ENCODE assay signal across 8 cellular contexts in genomic region chr1:13813398-13814012, GRCh38.
A peak's percentile ranks its signal among the peaks of the same experiment; 100 is the strongest.
DNase-seq lines count a peak whose midpoint lies in the region; ATAC-seq, FAIRE-seq and TF ChIP-seq lines count a peak whose summit lies in the region.

No MANE protein-coding gene starts in this region.

- H3K4me1 ChIP-seq in HEK293 (ENCODE audit: control insufficient read depth, insufficient read depth, low read length), result no peaks in the 10 kb centered on the region
- H3K4me1 ChIP-seq in effector memory CD4-positive, alpha-beta T cell (ENCODE audit: control insufficient read depth, insufficient read depth, low read length, poor library complexity, severe bottlenecking), result no peaks in the 10 kb centered on the region

- peak; percentile 85 for DNase-seq in activated CD4-positive, alpha-beta T cell treated with anti-CD3 and anti-CD28 coated beads, Interleukin-2, amount 10 ng/mL, durations not matched to agents 24 days and 14 days
- DNase-seq in effector memory CD4-positive, alpha-beta T cell, result peak; percentile 20 to 37 (median 22)
- DNase-seq in osteocyte (ENCODE audit: extremely low spot score, unreplicated experiment), result no peak
- no peak for DNase-seq in DMS53 (lab: John Stamatoyannopoulos, UW)
- no peak for DNase-seq in HTR-8/SVneo (ENCODE audit: insufficient read length, low spot score)
- no peak for DNase-seq in NCI-H1417 (lab: John Stamatoyannopoulos, UW)

- H3K9me3 ChIP-seq in HEK293 (ENCODE audit: control insufficient read depth, insufficient read depth, low read depth, low read length), result no peaks in the 10 kb centered on the region
- no peaks in the 10 kb centered on the region for H3K9me3 ChIP-seq in effector memory CD4-positive, alpha-beta T cell (ENCODE audit: control insufficient read depth, low read length)

- POLR2A ChIA-PET in HEK293 (lab: Yijun Ruan, JAX), result no interaction called here

- TF ChIP-seq CTCF in HEK293 (tag by site-specific recombination; IDR thresholded peaks at IDR 0.05) (peak; percentile 60), osteocyte (IDR thresholded peaks at IDR 0.05) (peak; percentile 62)

- H3K27ac Mint-ChIP-seq in activated CD4-positive, alpha-beta T cell treated with anti-CD3 and anti-CD28 coated beads, Interleukin-2, amount 10 ng/mL, durations not matched to agents 24 days and 14 days, result no peak overlapping the region
- H3K27ac Mint-ChIP-seq in osteocyte (ENCODE audit: unreplicated experiment), result no peak overlapping the region

- H3K27me3 ChIP-seq in effector memory CD4-positive, alpha-beta T cell (replicated peaks; ENCODE audit: control insufficient read depth, insufficient read depth, low read length, poor library complexity, severe bottlenecking), result no peaks in the 10 kb centered on the region

- no peaks in the 10 kb centered on the region for H3K36me3 ChIP-seq in HEK293 (ENCODE audit: control insufficient read depth in 2 of 2, insufficient read depth in 1 of 2, low read length in 2 of 2)
- H3K36me3 ChIP-seq in effector memory CD4-positive, alpha-beta T cell (ENCODE audit: control insufficient read depth, insufficient read depth, low read length), result no peaks in the 10 kb centered on the region

- intact Hi-C loops in activated CD4-positive, alpha-beta T cell treated with anti-CD3 and anti-CD28 coated beads, Interleukin-2, amount 10 ng/mL, durations not matched to agents 24 days and 14 days (cut with micrococcal nuclease), result no loop called here

- no peaks in the 10 kb centered on the region for H3K27me3 Mint-ChIP-seq in activated CD4-positive, alpha-beta T cell treated with anti-CD3 and anti-CD28 coated beads, Interleukin-2, amount 10 ng/mL, durations not matched to agents 24 days and 14 days
- H3K27me3 Mint-ChIP-seq in osteocyte (ENCODE audit: unreplicated experiment), result no peaks in the 10 kb centered on the region

- H3K36me3 Mint-ChIP-seq in activated CD4-positive, alpha-beta T cell treated with anti-CD3 and anti-CD28 coated beads, Interleukin-2, amount 10 ng/mL, durations not matched to agents 24 days and 14 days (ENCODE audit: low read depth), result no peaks in the 10 kb centered on the region
- H3K36me3 Mint-ChIP-seq in osteocyte (ENCODE audit: unreplicated experiment), result peaks cover 1% of the 10 kb centered on the region

- H3K4me3 Mint-ChIP-seq in activated CD4-positive, alpha-beta T cell treated with anti-CD3 and anti-CD28 coated beads, Interleukin-2, amount 10 ng/mL, durations not matched to agents 24 days and 14 days, result no peak overlapping the region
- H3K4me3 Mint-ChIP-seq in osteocyte (ENCODE audit: unreplicated experiment), result no peak overlapping the region

- CTCF ChIA-PET in HEK293 (lab: Yijun Ruan, JAX), result interaction anchor here (0.7 to 2.7 kb wide), 13 partner anchors 9 to 213 kb away, joined by 3 to 13 read pairs (median 4); no protein-coding TSS in a partner anchor

- no peak for ATAC-seq in HG03432 (IDR thresholded peaks at IDR 0.05; ENCODE audit: unreplicated experiment)

- peaks cover 2% of the 10 kb centered on the region for H3K4me1 Mint-ChIP-seq in activated CD4-positive, alpha-beta T cell treated with anti-CD3 and anti-CD28 coated beads, Interleukin-2, amount 10 ng/mL, durations not matched to agents 24 days and 14 days
- H3K4me1 Mint-ChIP-seq in osteocyte (ENCODE audit: unreplicated experiment), result no peaks in the 10 kb centered on the region

- no peak for FAIRE-seq in HTR-8/SVneo (lab: Jason Lieb, UNC)

- H3K27ac ChIP-seq in HEK293 (ENCODE audit: extremely low read depth, low read depth, low read length), result no peak overlapping the region
- no peak overlapping the region for H3K27ac ChIP-seq in effector memory CD4-positive, alpha-beta T cell (ENCODE audit: insufficient read depth, low read length, poor library complexity, severe bottlenecking)

- H3K9me3 Mint-ChIP-seq in activated CD4-positive, alpha-beta T cell treated with anti-CD3 and anti-CD28 coated beads, Interleukin-2, amount 10 ng/mL, durations not matched to agents 24 days and 14 days, result no peaks in the 10 kb centered on the region
- no peaks in the 10 kb centered on the region for H3K9me3 Mint-ChIP-seq in osteocyte (ENCODE audit: unreplicated experiment)

- H3K4me3 ChIP-seq in HEK293 (ENCODE audit: low read depth, low read length), result no peak overlapping the region
- H3K4me3 ChIP-seq in effector memory CD4-positive, alpha-beta T cell (ENCODE audit: insufficient read depth, low read depth, low read length, poor library complexity, severe bottlenecking), result no peak overlapping the region

TF ChIP-seq in HEK293, 187 proteins besides CTCF, POLR2A, EP300 and RAD21:
- TF ChIP-seq ZNF140 (tag by site-specific recombination; IDR thresholded peaks at IDR 0.05) (no peak), ZNF138 (tag by site-specific recombination; IDR thresholded peaks at IDR 0.05; ENCODE audit: borderline replicate concordance) (no peak), ZSCAN18 (tag by site-specific recombination; IDR thresholded peaks at IDR 0.05) (no peak), ZNF248 (tag by site-specific recombination; IDR thresholded peaks at IDR 0.05) (no peak), ZSCAN16 (tag by site-specific recombination; IDR thresholded peaks at IDR 0.05) (no peak)

Comparison
In these comparisons a context has a peak if more than half of its experiments do, and no peak if none do; other contexts are left out.
1. DNase-seq: peak in activated CD4-positive, alpha-beta T cell treated with anti-CD3 and anti-CD28 coated beads, Interleukin-2, amount 10 ng/mL, durations not matched to agents 24 days and 14 days (single experiment) and effector memory CD4-positive, alpha-beta T cell (3 of 3); none in osteocyte (single experiment), DMS53 (single experiment), HTR-8/SVneo (single experiment) and NCI-H1417 (0 of 3).